Comparison of ENCODE assay signal across 28 cellular contexts in the genomic region with DNA sequence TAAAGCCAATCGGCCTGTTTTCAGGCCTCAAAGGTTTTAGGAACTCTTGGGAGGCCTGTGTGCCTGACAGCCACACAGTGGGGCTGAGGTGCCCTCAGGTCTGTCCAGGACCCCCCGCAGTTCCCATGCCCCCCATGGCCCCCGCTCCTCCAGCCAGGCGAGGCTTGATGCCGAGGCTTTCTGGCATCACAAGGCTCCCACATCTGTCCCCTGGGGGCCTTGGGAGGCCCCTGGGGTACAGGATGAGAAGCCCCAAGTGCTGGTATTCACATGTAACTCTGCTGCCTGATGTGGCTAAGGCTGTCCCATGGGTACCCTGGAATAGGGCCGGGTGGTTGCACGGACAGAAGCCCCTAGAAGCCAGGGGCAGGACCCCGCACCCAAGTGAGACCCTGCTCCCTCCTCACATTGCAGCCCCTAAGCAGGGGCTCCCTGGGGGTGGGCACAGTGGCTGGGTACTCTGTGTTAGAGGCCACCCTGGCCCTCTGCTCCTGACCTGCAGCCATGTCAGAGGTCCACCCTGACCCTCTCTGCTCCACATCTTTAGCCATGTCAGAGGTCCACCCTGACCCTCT. TPM values are rescaled to one million over a fixed set of nuclear protein-coding genes. Genes with fewer than 3 reads are reported as not detected.
DNase-seq lines count a peak whose midpoint lies in the region; ATAC-seq, FAIRE-seq and TF ChIP-seq lines count a peak whose summit lies in the region.
"Had no signal": no experiment of that assay in that cellular context is flagged by ENCODE, and none has a peak within 500 bp of the region (broad histone marks: within the 10 kb centered on the region; RNA-seq: fewer than 3 reads in every experiment).

No MANE protein-coding gene starts in this region.

- BruUV-seq in Panc1 (replicated peaks; lab: Mats Ljungman, UMichigan): no TSS peak

- H3K14ac ChIP-seq in neuronal stem cell (ENCODE audit: low read length): peak overlapping the region; percentile 82

- CTCF ChIA-PET in Panc1 (lab: Charles Lee): no interaction called here

- no peak overlapping the region for H2BK12ac ChIP-seq in neuronal stem cell (ENCODE audit: low read length)

- POLR2A ChIA-PET in Panc1 (lab: Charles Lee): no interaction called here

- H4K91ac ChIP-seq in neuronal stem cell (ENCODE audit: low read depth, low read length, poor library complexity): no peak overlapping the region

- H2BK5ac ChIP-seq in neuronal stem cell (ENCODE audit: low read length): no peak overlapping the region

- H3F3A ChIP-seq in DOHH2 (ENCODE audit: control insufficient read depth, insufficient read depth): peaks cover 15% of the 10 kb centered on the region

- H3K27ac ChIP-seq in DOHH2 (ENCODE audit: low read depth, low read length): peak overlapping the region; percentile 98
- H3K27ac ChIP-seq in Panc1 (ENCODE audit: low read length): no peak overlapping the region
- no peak overlapping the region for H3K27ac ChIP-seq in neuronal stem cell (replicated peaks; ENCODE audit: low read length)
- H3K27ac ChIP-seq: esophagus muscularis mucosa, gastrocnemius medialis, KMS-11, left ventricle myocardium inferior, SJSA1, stomach had no signal

- H2BK15ac ChIP-seq in neuronal stem cell (ENCODE audit: low read length): peak overlapping the region; percentile 85

- no peak overlapping the region for H2BK120ac ChIP-seq in neuronal stem cell (ENCODE audit: low read depth, low read length)

- H4K20me1 ChIP-seq in DOHH2 (ENCODE audit: control insufficient read depth, insufficient read depth, low read depth, low read length): no peaks in the 10 kb centered on the region

- FAIRE-seq in GM19239 (lab: Jason Lieb, UNC): peak; percentile 53
- FAIRE-seq: small intestine had no signal

- H3K4me3 ChIP-seq in DOHH2 (ENCODE audit: low read length) (peak overlapping the region; percentile 59), Panc1 (ENCODE audit: low read depth in 2 of 2, low read length in 2 of 2) (no peak overlapping the region), neuronal stem cell (ENCODE audit: low read length in 2 of 2) (no peak overlapping the region)
- H3K4me3 ChIP-seq: HAP-1, mucosa of descending colon, SJSA1, transverse colon had no signal

- no peak overlapping the region for H2AFZ ChIP-seq in neuronal stem cell (ENCODE audit: low read length)

- no peaks in the 10 kb centered on the region for H3K9me3 ChIP-seq in DOHH2 (ENCODE audit: control insufficient read depth, insufficient read depth, low read length)
- H3K9me3 ChIP-seq in Panc1 (ENCODE audit: control insufficient read depth, insufficient read depth, low read depth, low read length): no peaks in the 10 kb centered on the region
- H3K9me3 ChIP-seq in neuronal stem cell (replicated peaks in 1 of 2; ENCODE audit: control insufficient read depth in 2 of 2, insufficient read depth in 1 of 2, low read depth in 1 of 2, low read length in 2 of 2): no peaks in the 10 kb centered on the region
- H3K9me3 ChIP-seq: esophagus muscularis mucosa, gastrocnemius medialis, HAP-1, left ventricle myocardium inferior, mucosa of descending colon, Peyer's patch, SJSA1, stomach, transverse colon had no signal

- DNase-seq in GM19239 (ENCODE audit: insufficient read length, low spot score): no peak
- DNase-seq in Panc1 (ENCODE audit: low read depth, low spot score): no peak
- DNase-seq in neuronal stem cell (ENCODE audit: low spot score): no peak
- DNase-seq in NCI-H345 (lab: John Stamatoyannopoulos, UW): no peak
- DNase-seq in AG08395 (ENCODE audit: low spot score): no peak
- DNase-seq in AG20443 (ENCODE audit: low spot score): no peak
- DNase-seq: activated CD4-positive, alpha-beta memory T cell treated with anti-CD3 and anti-CD28 coated beads for 36 hours; activated effector memory CD4-positive, alpha-beta T cell treated with Interleukin-2 at 50 U/mL for 16 hours; DMS79; effector memory CD8-positive, alpha-beta T cell; gastrocnemius medialis; hypothalamus; left ventricle myocardium inferior; mucosa of descending colon; NCI-H1048; NCI-H187 treated with DMSO at 0.1 percent for 48 hours; NCI-H748 treated with DMSO at 0.1 percent for 48 hours; Peyer's patch; small intestine; stimulated activated CD4-positive, alpha-beta T cell treated with anti-CD3 and anti-CD28 coated beads, Interleukin-2, amount 100 ng/mL, for 48 hours; stomach; transverse colon had no signal

- no peak overlapping the region for H3K9ac ChIP-seq in neuronal stem cell (ENCODE audit: low read depth, low read length, poor library complexity)
- H3K9ac ChIP-seq: KMS-11 had no signal

- TF ChIP-seq CTCF in DOHH2 (IDR thresholded peaks at IDR 0.05; ENCODE audit: low read depth, low read length, poor library complexity, severe bottlenecking) (no peak), Panc1 (IDR thresholded peaks at IDR 0.05) (no peak)

- ATAC-seq in Panc1 (0 out of 2 replicates have a peak, but pooled peaks have one; percentile 50), HG02884 (IDR thresholded peaks at IDR 0.05; ENCODE audit: unreplicated experiment) (no peak)
- ATAC-seq: effector memory CD8-positive, alpha-beta T cell; gastrocnemius medialis; mucosa of descending colon had no signal

- peak overlapping the region; percentile 74 for H2AK5ac ChIP-seq in neuronal stem cell (ENCODE audit: low read depth, low read length)

- H3K27me3 ChIP-seq in DOHH2 (ENCODE audit: control insufficient read depth, low read length): 0 out of 2 replicates have a peak, but pooled peaks cover 4% of the 10 kb centered on the region
- H3K27me3 ChIP-seq in Panc1 (ENCODE audit: control insufficient read depth, insufficient read depth, low read length): no peaks in the 10 kb centered on the region
- peaks cover 0 to 80% (median 0%) of the 10 kb centered on the region in 3 experiments for H3K27me3 ChIP-seq in neuronal stem cell (ENCODE audit: control insufficient read depth in 3 of 3, insufficient read depth in 3 of 3, low read depth in 1 of 3, low read length in 3 of 3)
- H3K27me3 ChIP-seq: Peyer's patch had no signal

- H3K4me2 ChIP-seq in DOHH2 (ENCODE audit: low read length) (peak overlapping the region; percentile 88), neuronal stem cell (ENCODE audit: insufficient read depth, low read length, poor library complexity, severe bottlenecking) (no peak overlapping the region)
- H3K4me2 ChIP-seq: KMS-11 had no signal

- intact Hi-C loops in Panc1 (cut with micrococcal nuclease; ENCODE audit: unreplicated experiment): no loop called here

- H3K23ac ChIP-seq in neuronal stem cell (ENCODE audit: low read depth, low read length, poor library complexity): no peak overlapping the region

- H3K79me1 ChIP-seq in neuronal stem cell (ENCODE audit: low read depth, low read length): no peaks in the 10 kb centered on the region

- no peaks in the 10 kb centered on the region for H3K9me2 ChIP-seq in DOHH2 (replicated peaks; ENCODE audit: control insufficient read depth, low read length)

- no peak overlapping the region for H3K4ac ChIP-seq in neuronal stem cell (ENCODE audit: low read length)

- no peak overlapping the region for H4K8ac ChIP-seq in neuronal stem cell (ENCODE audit: low read depth, low read length)

- H3K36me3 ChIP-seq in DOHH2 (ENCODE audit: control insufficient read depth, low read length) (no peaks in the 10 kb centered on the region), Panc1 (ENCODE audit: control insufficient read depth, insufficient read depth, low read length) (no peaks in the 10 kb centered on the region), neuronal stem cell (replicated peaks in 1 of 2; ENCODE audit: control insufficient read depth in 2 of 2, insufficient read depth in 2 of 2, low read length in 2 of 2) (no peaks in the 10 kb centered on the region)
- H3K36me3 ChIP-seq: esophagus muscularis mucosa, gastrocnemius medialis, HAP-1, left ventricle myocardium inferior, Peyer's patch, SJSA1, stomach, transverse colon had no signal

- H3K79me2 ChIP-seq in DOHH2 (ENCODE audit: control insufficient read depth, low read length): peaks cover 7% of the 10 kb centered on the region

- H3K4me1 ChIP-seq in DOHH2 (ENCODE audit: control insufficient read depth, low read length): peaks cover 100% of the 10 kb centered on the region
- no peaks in the 10 kb centered on the region for H3K4me1 ChIP-seq in Panc1 (ENCODE audit: control insufficient read depth, insufficient read depth, low read length)
- H3K4me1 ChIP-seq in neuronal stem cell (ENCODE audit: control insufficient read depth in 2 of 2, insufficient read depth in 1 of 2, low read depth in 1 of 2, low read length in 2 of 2): peaks cover 0 to 9% of the 10 kb centered on the region in 2 donors
- H3K4me1 ChIP-seq: gastrocnemius medialis, HAP-1, SJSA1 had no signal

- peak overlapping the region; percentile 7 for H3K18ac ChIP-seq in neuronal stem cell (ENCODE audit: low read length)

- WGBS in neuronal stem cell (ENCODE audit: extremely low coverage in 2 of 2, insufficient read length in 2 of 2, insufficient replicate concordance in 1 of 2), 2 donors: no CpG with 5 or more reads among the region's 8 CpGs

- in situ Hi-C loops in Panc1 (cut with HindIII; ENCODE audit: low pct_unique_long_range_greater_than_20kb, low sequenced_read_pairs): no loop called here

RNA-seq across cellular contexts. Expression of a gene that starts 2.3 kb away (rescaled TPM):
- total RNA-seq in Panc1 (2021; ENCODE audit: unreplicated experiment): 13.7 TPM
- 22.0 TPM for polyA plus RNA-seq in Panc1 (2012; ENCODE audit: insufficient read length)
- polyA plus RNA-seq in neuronal stem cell (2013, experiment 1 of 2): 8.3 TPM
- 8.0 TPM for polyA plus RNA-seq in neuronal stem cell (2013, experiment 2 of 2)
- total RNA-seq: SJSA1 had no signal
